In the genomic region with DNA sequence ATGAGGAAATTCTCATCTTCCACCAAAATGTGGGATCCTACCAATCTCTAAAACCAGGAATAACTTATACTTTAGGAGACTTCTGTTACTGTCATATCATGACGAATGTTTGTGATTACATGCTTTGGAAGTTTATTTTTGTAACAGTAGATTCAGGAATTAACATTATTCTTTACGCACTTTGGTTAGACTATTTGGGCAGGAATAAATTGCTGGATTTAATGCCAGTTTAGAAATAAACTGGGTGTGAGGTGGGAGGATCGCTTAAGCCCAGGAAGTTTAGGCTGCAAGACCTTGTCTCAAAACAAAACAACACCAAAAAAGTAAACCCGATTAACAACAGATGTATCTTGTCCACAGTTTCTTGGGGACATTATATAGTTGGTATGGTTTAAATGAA, we compare ENCODE assay signal across 1 cellular context.
TF ChIP-seq lines count a peak whose summit lies in the region.

No MANE protein-coding gene starts in this region.

TF ChIP-seq in SK-N-SH, 30 proteins besides CTCF, POLR2A, EP300 and RAD21 (continued from another document):
- TF ChIP-seq USF2 (IDR thresholded peaks at IDR 0.05; ENCODE audit: borderline replicate concordance, low read depth, low read length) = no peak
- no peak for TF ChIP-seq MXI1 (IDR thresholded peaks at IDR 0.05; ENCODE audit: low read depth, low read length)
- no peak for TF ChIP-seq EZH2phosphoT487 (IDR thresholded peaks at IDR 0.05; ENCODE audit: borderline replicate concordance, low read depth)
- TF ChIP-seq, protein P1, sequence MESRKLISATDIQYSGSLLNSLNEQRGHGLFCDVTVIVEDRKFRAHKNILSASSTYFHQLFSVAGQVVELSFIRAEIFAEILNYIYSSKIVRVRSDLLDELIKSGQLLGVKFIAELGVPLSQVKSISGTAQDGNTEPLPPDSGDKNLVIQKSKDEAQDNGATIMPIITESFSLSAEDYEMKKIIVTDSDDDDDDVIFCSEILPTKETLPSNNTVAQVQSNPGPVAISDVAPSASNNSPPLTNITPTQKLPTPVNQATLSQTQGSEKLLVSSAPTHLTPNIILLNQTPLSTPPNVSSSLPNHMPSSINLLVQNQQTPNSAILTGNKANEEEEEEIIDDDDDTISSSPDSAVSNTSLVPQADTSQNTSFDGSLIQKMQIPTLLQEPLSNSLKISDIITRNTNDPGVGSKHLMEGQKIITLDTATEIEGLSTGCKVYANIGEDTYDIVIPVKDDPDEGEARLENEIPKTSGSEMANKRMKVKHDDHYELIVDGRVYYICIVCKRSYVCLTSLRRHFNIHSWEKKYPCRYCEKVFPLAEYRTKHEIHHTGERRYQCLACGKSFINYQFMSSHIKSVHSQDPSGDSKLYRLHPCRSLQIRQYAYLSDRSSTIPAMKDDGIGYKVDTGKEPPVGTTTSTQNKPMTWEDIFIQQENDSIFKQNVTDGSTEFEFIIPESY (IDR thresholded peaks at IDR 0.05; ENCODE audit: borderline replicate concordance, low read depth) = no peak
- TF ChIP-seq YY1 (IDR thresholded peaks at IDR 0.05; ENCODE audit: low read depth) = no peak
- no peak for TF ChIP-seq FOXJ3 (CRISPR knock-in tag; IDR thresholded peaks at IDR 0.05)
- no peak for TF ChIP-seq TCF12 (IDR thresholded peaks at IDR 0.05)
- TF ChIP-seq SIN3A (IDR thresholded peaks at IDR 0.05; ENCODE audit: borderline replicate concordance, low read depth, low read length) = no peak
- TF ChIP-seq RCOR1 (IDR thresholded peaks at IDR 0.05; ENCODE audit: low read length) = no peak
- TF ChIP-seq, protein P2, sequence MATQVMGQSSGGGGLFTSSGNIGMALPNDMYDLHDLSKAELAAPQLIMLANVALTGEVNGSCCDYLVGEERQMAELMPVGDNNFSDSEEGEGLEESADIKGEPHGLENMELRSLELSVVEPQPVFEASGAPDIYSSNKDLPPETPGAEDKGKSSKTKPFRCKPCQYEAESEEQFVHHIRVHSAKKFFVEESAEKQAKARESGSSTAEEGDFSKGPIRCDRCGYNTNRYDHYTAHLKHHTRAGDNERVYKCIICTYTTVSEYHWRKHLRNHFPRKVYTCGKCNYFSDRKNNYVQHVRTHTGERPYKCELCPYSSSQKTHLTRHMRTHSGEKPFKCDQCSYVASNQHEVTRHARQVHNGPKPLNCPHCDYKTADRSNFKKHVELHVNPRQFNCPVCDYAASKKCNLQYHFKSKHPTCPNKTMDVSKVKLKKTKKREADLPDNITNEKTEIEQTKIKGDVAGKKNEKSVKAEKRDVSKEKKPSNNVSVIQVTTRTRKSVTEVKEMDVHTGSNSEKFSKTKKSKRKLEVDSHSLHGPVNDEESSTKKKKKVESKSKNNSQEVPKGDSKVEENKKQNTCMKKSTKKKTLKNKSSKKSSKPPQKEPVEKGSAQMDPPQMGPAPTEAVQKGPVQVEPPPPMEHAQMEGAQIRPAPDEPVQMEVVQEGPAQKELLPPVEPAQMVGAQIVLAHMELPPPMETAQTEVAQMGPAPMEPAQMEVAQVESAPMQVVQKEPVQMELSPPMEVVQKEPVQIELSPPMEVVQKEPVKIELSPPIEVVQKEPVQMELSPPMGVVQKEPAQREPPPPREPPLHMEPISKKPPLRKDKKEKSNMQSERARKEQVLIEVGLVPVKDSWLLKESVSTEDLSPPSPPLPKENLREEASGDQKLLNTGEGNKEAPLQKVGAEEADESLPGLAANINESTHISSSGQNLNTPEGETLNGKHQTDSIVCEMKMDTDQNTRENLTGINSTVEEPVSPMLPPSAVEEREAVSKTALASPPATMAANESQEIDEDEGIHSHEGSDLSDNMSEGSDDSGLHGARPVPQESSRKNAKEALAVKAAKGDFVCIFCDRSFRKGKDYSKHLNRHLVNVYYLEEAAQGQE (IDR thresholded peaks at IDR 0.05; ENCODE audit: low read depth, low read length) = no peak
- no peak for TF ChIP-seq JUND (IDR thresholded peaks at IDR 0.05)
